ENCODE assay signal across 8 cellular contexts in the genomic region with DNA sequence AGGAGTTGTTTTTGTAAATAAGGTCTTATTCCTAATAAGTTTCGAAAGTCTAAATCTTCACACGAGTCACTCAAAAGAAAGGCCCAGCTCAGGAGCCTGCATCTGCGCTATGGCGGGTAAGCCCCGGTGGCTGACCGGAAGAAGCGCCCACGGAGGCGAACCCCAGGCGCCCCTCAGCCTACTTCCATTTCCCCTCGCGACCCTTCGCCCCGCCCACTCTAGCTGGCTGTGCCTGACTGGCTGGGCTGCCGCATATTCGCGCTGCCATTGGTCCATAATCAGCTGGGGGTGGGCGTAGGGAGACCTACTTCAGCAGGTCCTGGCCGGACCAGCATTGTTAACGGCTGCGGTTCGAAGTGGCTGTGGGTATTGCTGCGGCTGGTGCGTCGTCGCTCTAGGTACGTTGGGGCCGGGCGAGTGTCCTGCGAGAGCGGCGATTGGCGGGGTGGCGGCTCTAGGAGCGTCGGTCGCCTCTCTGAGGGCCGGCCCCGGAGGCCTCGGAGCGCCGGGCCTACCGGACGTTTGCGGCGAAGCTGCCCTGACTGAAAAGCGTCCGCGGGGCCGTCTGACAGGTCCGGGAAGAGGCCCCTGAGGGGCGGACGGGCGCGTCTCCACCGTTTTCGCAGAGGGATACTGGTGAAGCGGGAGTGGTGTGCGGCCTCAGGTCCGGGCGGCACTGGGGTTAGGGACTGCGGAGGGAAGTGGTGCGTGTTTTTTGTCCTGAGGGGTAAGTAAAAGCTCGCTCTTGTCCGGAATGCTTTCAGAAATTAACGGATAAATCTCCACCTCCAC. TPM values are rescaled to one million over a fixed set of nuclear protein-coding genes. Genes with fewer than 3 reads are reported as not detected.
A peak's percentile ranks its signal among the peaks of the same experiment; 100 is the strongest.
DNase-seq lines count a peak whose midpoint lies in the region; ATAC-seq and TF ChIP-seq lines count a peak whose summit lies in the region.

A gene with protein sequence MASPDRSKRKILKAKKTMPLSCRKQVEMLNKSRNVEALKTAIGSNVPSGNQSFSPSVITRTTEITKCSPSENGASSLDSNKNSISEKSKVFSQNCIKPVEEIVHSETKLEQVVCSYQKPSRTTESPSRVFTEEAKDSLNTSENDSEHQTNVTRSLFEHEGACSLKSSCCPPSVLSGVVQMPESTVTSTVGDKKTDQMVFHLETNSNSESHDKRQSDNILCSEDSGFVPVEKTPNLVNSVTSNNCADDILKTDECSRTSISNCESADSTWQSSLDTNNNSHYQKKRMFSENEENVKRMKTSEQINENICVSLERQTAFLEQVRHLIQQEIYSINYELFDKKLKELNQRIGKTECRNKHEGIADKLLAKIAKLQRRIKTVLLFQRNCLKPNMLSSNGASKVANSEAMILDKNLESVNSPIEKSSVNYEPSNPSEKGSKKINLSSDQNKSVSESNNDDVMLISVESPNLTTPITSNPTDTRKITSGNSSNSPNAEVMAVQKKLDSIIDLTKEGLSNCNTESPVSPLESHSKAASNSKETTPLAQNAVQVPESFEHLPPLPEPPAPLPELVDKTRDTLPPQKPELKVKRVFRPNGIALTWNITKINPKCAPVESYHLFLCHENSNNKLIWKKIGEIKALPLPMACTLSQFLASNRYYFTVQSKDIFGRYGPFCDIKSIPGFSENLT (plus strand): TSS at position 337 of the 792 bp plus-strand sequence. CDS start 44,560 bp downstream, outside the sequence.

- ATAC-seq in CD8-positive, alpha-beta T cell, result peak; percentile 96
- ATAC-seq in GM21381 (IDR thresholded peaks at IDR 0.05; ENCODE audit: unreplicated experiment), result peak; percentile 83

- peak; percentile 73 to 92 (median 84) for DNase-seq in CD8-positive, alpha-beta T cell
- DNase-seq in mammary epithelial cell (peak; percentile 81), immature natural killer cell (peak; percentile 85 to 86 (median 86)), smooth muscle cell of the brain vasculature (ENCODE audit: low read depth, low spot score) (peak; percentile 72), SK-N-DZ (ENCODE audit: low spot score) (no peak)

- dilution Hi-C loops in mammary epithelial cell (cut with HindIII; ENCODE audit: low sequenced_read_pairs), result no loop called here

- no peaks in the 10 kb centered on the region for H3K27me3 ChIP-seq in CD8-positive, alpha-beta T cell (ENCODE audit: insufficient read depth, low read length)
- H3K27me3 ChIP-seq in HUES6 (ENCODE audit: control insufficient read depth, insufficient read depth, low read length) (no peaks in the 10 kb centered on the region), mammary epithelial cell (ENCODE audit: insufficient read depth, low read length) (peaks cover 5% of the 10 kb centered on the region)

- peaks cover 34% of the 10 kb centered on the region for H3K4me1 ChIP-seq in CD8-positive, alpha-beta T cell (ENCODE audit: insufficient read depth, low read length)
- H3K4me1 ChIP-seq in HUES6 (ENCODE audit: control insufficient read depth, insufficient read depth, low read length) (peaks cover 9% of the 10 kb centered on the region; the same call in 1 of the 2 replicates), mammary epithelial cell (ENCODE audit: insufficient read depth, low read length) (no peaks in the 10 kb centered on the region)

- no peaks in the 10 kb centered on the region for H4K20me1 ChIP-seq in mammary epithelial cell (ENCODE audit: insufficient read depth, low read length)

- H3K27ac Mint-ChIP-seq in CD8-positive, alpha-beta T cell, result peak within 1 kb of the TSS; percentile 97
- H3K27ac Mint-ChIP-seq in immature natural killer cell, result peak within 1 kb of the TSS; percentile 87 to 97 (median 93)

- peak within 1 kb of the TSS; percentile 64 for H3K9ac ChIP-seq in HUES6 (ENCODE audit: low read length)
- peak within 1 kb of the TSS; percentile 65 for H3K9ac ChIP-seq in mammary epithelial cell (ENCODE audit: insufficient read depth, low read length)

- H3K4me3 ChIP-seq in CD8-positive, alpha-beta T cell (ENCODE audit: low read depth, low read length), result peak within 1 kb of the TSS; percentile 90
- H3K4me3 ChIP-seq in HUES6 (ENCODE audit: low read depth, low read length) (peak within 1 kb of the TSS; percentile 79), WI38 (ENCODE audit: low read depth, low read length) (peak within 1 kb of the TSS; percentile 58), mammary epithelial cell (replicated peaks in 1 of 3; ENCODE audit: insufficient read depth in 1 of 3, low read depth in 2 of 3, low read length in 3 of 3) (peak within 1 kb of the TSS; percentile 63 to 85 (median 67))

- no peaks in the 10 kb centered on the region for H3K36me3 ChIP-seq in CD8-positive, alpha-beta T cell (ENCODE audit: insufficient read depth, low read length)
- H3K36me3 ChIP-seq in HUES6 (ENCODE audit: control insufficient read depth, insufficient read depth, low read length) (peaks cover 19% of the 10 kb centered on the region), mammary epithelial cell (ENCODE audit: insufficient read depth, low read length) (no peaks in the 10 kb centered on the region)

- peak within 1 kb of the TSS; percentile 82 for H3K4me2 ChIP-seq in mammary epithelial cell (ENCODE audit: insufficient read depth, low read depth, low read length)

- POLR2A ChIA-PET in CD8-positive, alpha-beta T cell (lab: Charles Lee), result interaction anchor here (0.7 to 2.1 kb wide), 7 partner anchors 14 to 71 kb away, joined by 3 to 15 read pairs (median 5); no protein-coding TSS in a partner anchor

- H3K79me2 ChIP-seq in mammary epithelial cell (ENCODE audit: insufficient read depth, low read length), result peaks cover 3% of the 10 kb centered on the region

- WGBS in mammary epithelial cell (ENCODE audit: low coverage, missing lambda C conversion rate), result 19% methylated on average over 35 of the region's 66 CpGs

- peaks cover 52% of the 10 kb centered on the region for H3K4me1 Mint-ChIP-seq in CD8-positive, alpha-beta T cell (ENCODE audit: low read depth)
- peaks cover 39 to 52% of the 10 kb centered on the region in 2 donors for H3K4me1 Mint-ChIP-seq in immature natural killer cell

- peak within 1 kb of the TSS; percentile 85 for H2AFZ ChIP-seq in mammary epithelial cell (ENCODE audit: low read depth, low read length)

- TSS peak; percentile 49 for BruUV-seq in mammary epithelial cell (replicated peaks; lab: Mats Ljungman, UMichigan)

- in situ Hi-C loops in mammary epithelial cell (cut with MboI; ENCODE audit: low sequenced_read_pairs in 2 of 2), result no loop called here

- intact Hi-C loops in CD8-positive, alpha-beta T cell (cut with DNase I, micrococcal nuclease), result loop anchor here (1.0 to 10.0 kb wide), 9 partner anchors 10 to 1711 kb away; a partner anchor contains a TSS
- intact Hi-C loops in mammary epithelial cell (cut with micrococcal nuclease), result loop anchor here (1.0 kb wide), 1 partner anchor 43 kb away; no protein-coding TSS in a partner anchor

- peak within 1 kb of the TSS; percentile 72 for H3K27ac ChIP-seq in CD8-positive, alpha-beta T cell (ENCODE audit: low read depth, low read length)
- H3K27ac ChIP-seq in HUES6 (ENCODE audit: low read depth, low read length) (peak within 1 kb of the TSS; percentile 61; the same call in 1 of the 2 replicates), mammary epithelial cell (ENCODE audit: insufficient read depth, low read depth, low read length) (peak within 1 kb of the TSS; percentile 31)

- peaks cover 3% of the 10 kb centered on the region for H3K9me3 Mint-ChIP-seq in CD8-positive, alpha-beta T cell
- H3K9me3 Mint-ChIP-seq in immature natural killer cell, result peaks cover 0 to 4% (median 0%) of the 10 kb centered on the region in 6 donors

- H3K4me3 Mint-ChIP-seq in CD8-positive, alpha-beta T cell, result peak within 1 kb of the TSS; percentile 95
- H3K4me3 Mint-ChIP-seq in immature natural killer cell, result peak within 1 kb of the TSS; percentile 91 to 98 (median 96)

- peaks cover 35% of the 10 kb centered on the region for H3K36me3 Mint-ChIP-seq in CD8-positive, alpha-beta T cell
- H3K36me3 Mint-ChIP-seq in immature natural killer cell, result peaks cover 0 to 11% (median 4%) of the 10 kb centered on the region in 3 donors

- CTCF ChIA-PET in CD8-positive, alpha-beta T cell (lab: Charles Lee), result interaction anchor here (0.7 to 1.4 kb wide), 3 partner anchors 59 to 129 kb away, joined by 4 read pairs; no protein-coding TSS in a partner anchor
- CTCF ChIA-PET in mammary epithelial cell (lab: Charles Lee; ENCODE audit: low non-redundant PET), result interaction anchor here (0.7 kb wide), 1 partner anchor 77 kb away, joined by 6 read pairs; no protein-coding TSS in a partner anchor

- no peak for TF ChIP-seq CTCF in CD8-positive, alpha-beta T cell (IDR thresholded peaks at IDR 0.05)
- TF ChIP-seq CTCF in WI38 (IDR thresholded peaks at IDR 0.05; ENCODE audit: low read depth, low read length), result no peak
- TF ChIP-seq CTCF in mammary epithelial cell (conservative IDR thresholded peaks at IDR 0.05 in 1 of 2, IDR thresholded peaks at IDR 0.05 in 1 of 2; ENCODE audit: extremely low read depth in 1 of 2, insufficient read depth in 1 of 2, low read depth in 1 of 2, low read length in 2 of 2), result no peak

- H3K9me3 ChIP-seq in CD8-positive, alpha-beta T cell (ENCODE audit: low read length), result no peaks in the 10 kb centered on the region
- peaks cover 3% of the 10 kb centered on the region; the same call in 1 of the 2 replicates for H3K9me3 ChIP-seq in HUES6 (ENCODE audit: control insufficient read depth, insufficient read depth, low read depth, low read length)
- no peaks in the 10 kb centered on the region for H3K9me3 ChIP-seq in mammary epithelial cell (replicated peaks; ENCODE audit: insufficient read depth, low read length)

- no peaks in the 10 kb centered on the region for H3K27me3 Mint-ChIP-seq in CD8-positive, alpha-beta T cell (ENCODE audit: low read depth)
- peaks cover 6 to 9% (median 8%) of the 10 kb centered on the region in 3 donors for H3K27me3 Mint-ChIP-seq in immature natural killer cell (ENCODE audit: low read depth in 3 of 3)

RNA-seq across cellular contexts. Expression of the gene that starts here (rescaled TPM):
- 10 to 100 TPM; 88.1 to 98.0 TPM for total RNA-seq in CD8-positive, alpha-beta T cell
- total RNA-seq in mammary epithelial cell, result 10 to 100 TPM in 1 of 2 donors, 1 to 10 TPM in 1; 6.8 to 10.0 TPM
- 2.3 TPM for polyA plus RNA-seq in mammary epithelial cell
- polyA minus RNA-seq in mammary epithelial cell, result not detected
- polyA plus RNA-seq in immature natural killer cell, result 100 to 1,000 TPM in 1 of 3 donors, 10 to 100 TPM in 2; 34.5 to 118 (median 39.1) TPM
- 0.16 and 0.31 TPM in 2 replicates for polyA plus RNA-seq in SK-N-DZ (2014; cell fraction: cytosol; rRNA removed)
- 0.28 TPM in 1 of 2 replicates, not detected in the other for polyA plus RNA-seq in SK-N-DZ (2014; cell fraction: nucleus; rRNA removed)

Comparison
In these comparisons a context has a peak if more than half of its experiments do, and no peak if none do; other contexts are left out.
1. RNA of the gene that starts here (total RNA-seq): 88.1 to 98.0 TPM in CD8-positive, alpha-beta T cell; 6.8 to 10.0 TPM in mammary epithelial cell; every median in the first group is over 4 times any median in the second.
2. RNA of the gene that starts here (polyA plus RNA-seq): 34.5 to 118 TPM in immature natural killer cell; 2.3 TPM in mammary epithelial cell (single experiment); every median in the first group is over 10 times any median in the second.
3. Peak in every context shown above with its lines, with median percentiles within 50 percentile points of each other: H3K27ac ChIP-seq and H3K4me3 ChIP-seq.